8 cellular contexts compared by ENCODE assay signal in the genomic region with DNA sequence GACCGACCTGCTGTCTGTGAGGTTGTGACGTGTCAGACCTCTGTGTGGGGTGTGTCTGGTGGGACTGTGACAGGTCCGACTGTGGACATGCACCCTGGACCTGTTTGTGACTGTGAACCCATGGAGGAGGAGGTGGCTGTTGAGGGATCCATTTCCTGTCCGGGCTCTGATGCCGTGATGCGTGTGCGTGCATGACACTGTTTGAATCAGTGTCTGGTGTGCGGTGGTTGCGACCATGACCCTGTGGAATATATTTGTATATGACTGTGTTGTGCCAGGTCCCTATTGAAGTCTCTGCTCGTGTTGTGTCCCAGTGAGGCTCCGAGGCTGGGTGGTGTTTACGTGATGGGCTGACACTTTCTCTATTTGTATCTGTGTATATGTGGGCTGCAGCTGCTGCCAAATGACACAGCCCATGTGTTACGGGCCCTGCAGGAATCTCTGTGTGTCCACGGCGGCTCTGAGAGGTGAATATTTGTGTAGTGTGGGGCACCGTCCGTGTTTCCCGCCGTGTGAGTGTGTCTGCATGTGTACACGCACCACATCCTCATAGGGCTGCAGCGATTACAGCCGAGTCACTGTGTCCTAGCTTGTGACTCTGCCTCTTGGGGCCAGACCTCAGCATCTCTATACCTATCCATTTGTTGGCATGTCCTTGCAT. TPM values are rescaled to one million over a fixed set of nuclear protein-coding genes. Genes with fewer than 3 reads are reported as not detected.
DNase-seq lines count a peak whose midpoint lies in the region; ATAC-seq and TF ChIP-seq lines count a peak whose summit lies in the region.

No MANE protein-coding gene starts in this region.

- H3K9me3 ChIP-seq in MG63 (no peaks in the 10 kb centered on the region), neutrophil (no peaks in the 10 kb centered on the region)

- H3K9me3 Mint-ChIP-seq in central memory CD8-positive, alpha-beta T cell = no peaks in the 10 kb centered on the region

- H3K4me3 Mint-ChIP-seq in central memory CD8-positive, alpha-beta T cell = peak overlapping the region; percentile 76

- peak; percentile 42 for ATAC-seq in central memory CD8-positive, alpha-beta T cell (replicated peaks; ENCODE audit: extremely low read depth, poor library complexity, severe bottlenecking)

- peaks cover 87 to 91% of the 10 kb centered on the region in 2 experiments for H3K4me1 ChIP-seq in neutrophil (ENCODE audit: control insufficient read depth in 1 of 2, insufficient read depth in 1 of 2, low read depth in 1 of 2, low read length in 1 of 2)

- DNase-seq in activated T-cell treated with anti-CD3 and anti-CD28 coated beads for 48 hours (ENCODE audit: low read depth) (peak; percentile 57), MG63 (peak; percentile 36), DMS153 (lab: John Stamatoyannopoulos, UW) (no peak), GM10248 (ENCODE audit: extremely low spot score) (no peak), NCI-H345 treated with DMSO at 0.1 percent for 48 hours (lab: John Stamatoyannopoulos, UW; ENCODE audit: unreplicated experiment) (no peak)
- no peak for DNase-seq in activated T-cell treated with anti-CD3 and anti-CD28 coated beads, Interleukin-2, amount 50 U/mL, for 1 hour
- peak in 1 of 2 donors; percentile 46 for DNase-seq in central memory CD8-positive, alpha-beta T cell (ENCODE audit: low spot score in 2 of 2)

- POLR2A ChIA-PET in GM10248 (lab: Yijun Ruan, JAX) = interaction anchor here (0.5 to 1.2 kb wide), 4 partner anchors 16 to 80 kb away, joined by 3 to 14 read pairs (median 6); no protein-coding TSS in a partner anchor

- no peaks in the 10 kb centered on the region for H3K27me3 Mint-ChIP-seq in central memory CD8-positive, alpha-beta T cell

- no peak for TF ChIP-seq CTCF in neutrophil (IDR thresholded peaks at IDR 0.05)
- TF ChIP-seq CTCF in GM10248 (IDR thresholded peaks at IDR 0.05; ENCODE audit: control extremely low read depth, extremely low read depth, low read depth, missing control alignments) = no peak

- no peaks in the 10 kb centered on the region for H3K27me3 ChIP-seq in MG63
- no peaks in the 10 kb centered on the region for H3K27me3 ChIP-seq in neutrophil

- peaks cover 66% of the 10 kb centered on the region for H3K36me3 ChIP-seq in MG63
- peaks cover 52% of the 10 kb centered on the region for H3K36me3 ChIP-seq in neutrophil

- H3K36me3 Mint-ChIP-seq in central memory CD8-positive, alpha-beta T cell (ENCODE audit: insufficient read depth) = peaks cover 89% of the 10 kb centered on the region

- H3K4me3 ChIP-seq in MG63 (no peak overlapping the region; the same call in 1 of the 2 replicates), neutrophil (ENCODE audit: low read depth in 1 of 2, low read length in 1 of 2) (peak overlapping the region; percentile 69 to 78)

- peaks cover 76% of the 10 kb centered on the region for H3K4me1 Mint-ChIP-seq in central memory CD8-positive, alpha-beta T cell

- H3K27ac Mint-ChIP-seq in central memory CD8-positive, alpha-beta T cell (ENCODE audit: low read depth) = peak overlapping the region; percentile 96

- CTCF ChIA-PET in GM10248 (lab: Yijun Ruan, JAX) = interaction anchor here (0.7 to 2.6 kb wide), 5 partner anchors 8 to 29 kb away, joined by 3 to 8 read pairs (median 7); no protein-coding TSS in a partner anchor

- peak overlapping the region; percentile 92 for H3K27ac ChIP-seq in neutrophil

RNA-seq across cellular contexts. Expression of a gene that starts 18.3 kb away (rescaled TPM):
- 2.8 and 22.3 TPM in 2 replicates for total RNA-seq in MG63 (2014; rRNA removed; shearing (Covaris generic); ENCODE audit: low replicate concordance)

RNA-seq across cellular contexts. Expression of a gene that starts 25.4 kb away (rescaled TPM):
- total RNA-seq in MG63 (2014; rRNA removed; shearing (Covaris generic); ENCODE audit: low replicate concordance) = 5.6 and 8.6 TPM in 2 replicates

RNA-seq across cellular contexts. Expression of a gene that starts 35.7 kb away (rescaled TPM):
- total RNA-seq in MG63 (2014; rRNA removed; shearing (Covaris generic); ENCODE audit: low replicate concordance) = 2.4 and 31.0 TPM in 2 replicates

RNA-seq across cellular contexts. Expression of a gene that starts 48.0 kb away (rescaled TPM):
- total RNA-seq in MG63 (2014; rRNA removed; shearing (Covaris generic); ENCODE audit: low replicate concordance) = 0.64 and 1.5 TPM in 2 replicates

Comparison
In these comparisons a context has a peak if more than half of its experiments do, and no peak if none do; other contexts are left out.
1. DNase-seq: peak in activated T-cell treated with anti-CD3 and anti-CD28 coated beads for 48 hours (single experiment) and MG63 (single experiment); none in activated T-cell treated with anti-CD3 and anti-CD28 coated beads, Interleukin-2, amount 50 U/mL, for 1 hour (single experiment), DMS153 (single experiment), GM10248 (single experiment) and NCI-H345 treated with DMSO at 0.1 percent for 48 hours (single experiment).